Comparison of ENCODE assay signal across 26 cellular contexts in the genomic region with DNA sequence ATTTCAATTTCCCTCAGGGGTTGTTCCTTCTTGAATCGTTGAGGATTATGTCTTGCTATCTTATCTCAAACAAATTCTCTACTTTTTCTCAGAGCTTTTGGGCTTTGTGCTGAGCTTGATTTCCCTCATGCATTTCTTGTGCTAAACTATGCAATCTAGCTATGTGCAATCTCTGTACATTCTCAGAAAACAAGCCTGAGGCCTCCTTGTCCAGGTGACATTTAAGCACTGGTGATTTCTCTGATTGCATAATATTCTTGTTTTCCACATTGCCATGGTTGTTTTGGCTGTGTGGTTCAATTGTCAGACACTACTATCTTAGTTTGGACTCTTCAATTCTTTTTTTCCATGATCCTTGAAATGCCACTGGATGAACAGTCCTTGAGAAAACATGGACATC.
"Had no signal": no experiment of that assay in that cellular context is flagged by ENCODE, and none has a peak within 500 bp of the region (broad histone marks: within the 10 kb centered on the region; RNA-seq: fewer than 3 reads in every experiment).

No MANE protein-coding gene starts in this region.

- FAIRE-seq: TTC549 had no signal

- H3K9me3 Mint-ChIP-seq: activated B cell treated with CpG ODN at 0.5 μM for 24 hours; activated CD4-positive, alpha-beta T cell treated with anti-CD3 and anti-CD28 coated beads, Interleukin-2, amount 10 ng/mL, durations not matched to agents 24 days and 14 days; activated naive CD4-positive, alpha-beta T cell treated with anti-CD3 and anti-CD28 coated beads, Interleukin-2, amount 50 U/mL, for 24 hours; activated T-cell treated with anti-CD3 and anti-CD28 coated beads, Interleukin-2, amount 50 U/mL, for 24 hours; activated T-helper 1 cell treated with anti-CD3 and anti-CD28 coated beads, Interleukin-12 subunit alpha, Interleukin-12 subunit beta, Interleukin-2, Interleukin-4 antibody, amounts not matched to agents 30 ng/mL and 10 ng/mL and 1 ng/mL, durations not matched to agents 14 hours and 24 hours and 36 hours; brain; T-cell had no signal

- H3K4me1 ChIP-seq: ascending aorta had no signal

- DNase-seq: activated B cell treated with CpG ODN at 0.5 μM for 24 hours; activated CD4-positive, alpha-beta T cell treated with anti-CD3 and anti-CD28 coated beads for 1 hour; activated CD4-positive, alpha-beta T cell treated with anti-CD3 and anti-CD28 coated beads, Interleukin-2, amount 10 ng/mL, durations not matched to agents 24 days and 14 days; activated CD4-positive, alpha-beta T cell treated with anti-CD3 and anti-CD28 coated beads, Interleukin-2, amount 50 U/mL, for 48 hours; activated CD8-positive, alpha-beta memory T cell treated with anti-CD3 and anti-CD28 coated beads, Interleukin-2, amount 10 ng/mL, durations not matched to agents 7 days and 5 days; activated effector memory CD4-positive, alpha-beta T cell treated with Interleukin-2 at 50 U/mL for 16 hours; activated naive CD4-positive, alpha-beta T cell; activated T-cell treated with anti-CD3 and anti-CD28 coated beads, Interleukin-2, amount 50 U/mL, for 24 hours; amniotic stem cell; Karpas-422; NCI-H1105 treated with DMSO at 0.1 percent for 48 hours; NCI-H1436 treated with DMSO at 0.1 percent for 48 hours; NCI-H187; NCI-H2081; NCI-H510A treated with DMSO at 0.1 percent for 48 hours; NCI-H69; SIG-M5; T-cell; T-helper 2 cell; T1000 had no signal

- H3K4me1 Mint-ChIP-seq: activated B cell treated with CpG ODN at 0.5 μM for 24 hours; activated CD4-positive, alpha-beta T cell treated with anti-CD3 and anti-CD28 coated beads, Interleukin-2, amount 10 ng/mL, durations not matched to agents 24 days and 14 days; activated CD8-positive, alpha-beta memory T cell treated with anti-CD3 and anti-CD28 coated beads, Interleukin-2, amount 10 ng/mL, durations not matched to agents 7 days and 5 days; activated naive CD4-positive, alpha-beta T cell treated with anti-CD3 and anti-CD28 coated beads, Interleukin-2, amount 50 U/mL, for 24 hours; brain; T-cell had no signal

- H3K27ac Mint-ChIP-seq: activated B cell treated with CpG ODN at 0.5 μM for 24 hours; activated CD4-positive, alpha-beta T cell treated with anti-CD3 and anti-CD28 coated beads, Interleukin-2, amount 10 ng/mL, durations not matched to agents 24 days and 14 days; activated CD8-positive, alpha-beta memory T cell treated with anti-CD3 and anti-CD28 coated beads, Interleukin-2, amount 10 ng/mL, durations not matched to agents 7 days and 5 days; activated naive CD4-positive, alpha-beta T cell treated with anti-CD3 and anti-CD28 coated beads, Interleukin-2, amount 50 U/mL, for 24 hours; activated T-cell treated with anti-CD3 and anti-CD28 coated beads, Interleukin-2, amount 50 U/mL, for 24 hours; activated T-helper 1 cell treated with anti-CD3 and anti-CD28 coated beads, Interleukin-12 subunit alpha, Interleukin-12 subunit beta, Interleukin-2, Interleukin-4 antibody, amounts not matched to agents 30 ng/mL and 10 ng/mL and 1 ng/mL, durations not matched to agents 14 hours and 24 hours and 36 hours; brain; T-cell had no signal

- H3K36me3 ChIP-seq: ascending aorta, cardiac muscle cell had no signal

- H3K9me3 ChIP-seq: ascending aorta had no signal

- H3K4me3 ChIP-seq: ascending aorta, cardiac muscle cell had no signal

- H3K36me3 Mint-ChIP-seq: activated CD8-positive, alpha-beta memory T cell treated with anti-CD3 and anti-CD28 coated beads, Interleukin-2, amount 10 ng/mL, durations not matched to agents 7 days and 5 days; activated naive CD4-positive, alpha-beta T cell treated with anti-CD3 and anti-CD28 coated beads, Interleukin-2, amount 50 U/mL, for 24 hours; brain; T-cell had no signal

- H3K4me3 Mint-ChIP-seq: activated B cell treated with CpG ODN at 0.5 μM for 24 hours; activated CD4-positive, alpha-beta T cell treated with anti-CD3 and anti-CD28 coated beads, Interleukin-2, amount 10 ng/mL, durations not matched to agents 24 days and 14 days; activated CD8-positive, alpha-beta memory T cell treated with anti-CD3 and anti-CD28 coated beads, Interleukin-2, amount 10 ng/mL, durations not matched to agents 7 days and 5 days; activated naive CD4-positive, alpha-beta T cell treated with anti-CD3 and anti-CD28 coated beads, Interleukin-2, amount 50 U/mL, for 24 hours; activated T-cell treated with anti-CD3 and anti-CD28 coated beads, Interleukin-2, amount 50 U/mL, for 24 hours; activated T-helper 1 cell treated with anti-CD3 and anti-CD28 coated beads, Interleukin-12 subunit alpha, Interleukin-12 subunit beta, Interleukin-2, Interleukin-4 antibody, amounts not matched to agents 30 ng/mL and 10 ng/mL and 1 ng/mL, durations not matched to agents 14 hours and 24 hours and 36 hours; brain; T-cell had no signal

- H3K27ac ChIP-seq: ascending aorta, cardiac muscle cell had no signal

- H3K27me3 Mint-ChIP-seq: activated B cell treated with CpG ODN at 0.5 μM for 24 hours; activated CD8-positive, alpha-beta memory T cell treated with anti-CD3 and anti-CD28 coated beads, Interleukin-2, amount 10 ng/mL, durations not matched to agents 7 days and 5 days; activated naive CD4-positive, alpha-beta T cell treated with anti-CD3 and anti-CD28 coated beads, Interleukin-2, amount 50 U/mL, for 24 hours; activated T-cell treated with anti-CD3 and anti-CD28 coated beads, Interleukin-2, amount 50 U/mL, for 24 hours; T-cell had no signal

- ATAC-seq: activated CD8-positive, alpha-beta memory T cell treated with anti-CD3 and anti-CD28 coated beads, Interleukin-2, amount 10 ng/mL, durations not matched to agents 7 days and 5 days; T-cell had no signal

- H3K27me3 ChIP-seq: ascending aorta, cardiac muscle cell had no signal
